14 cellular contexts compared by ENCODE assay signal in genomic region chr7:79507161-79507560, GRCh38.
"Had no signal": no experiment of that assay in that cellular context is flagged by ENCODE, and none has a peak within 500 bp of the region (broad histone marks: within the 10 kb centered on the region; RNA-seq: fewer than 3 reads in every experiment).

No MANE protein-coding gene starts in this region.

- H3K36me3 ChIP-seq: left ventricle myocardium inferior, neutrophil, spleen had no signal

- H3K27ac ChIP-seq: left ventricle myocardium inferior, neutrophil, spleen had no signal

- H3K4me1 ChIP-seq: spleen had no signal

- ATAC-seq: stimulated activated naive B cell treated with anti-CD40 and anti-IgM and Interleukin-4, amounts not matched to agents 10 μg/mL and 1 μg/mL and 100 μg/mL, for 72 hours had no signal

- H3K27me3 ChIP-seq: neutrophil, spleen had no signal

- FAIRE-seq: endothelial cell of umbilical vein had no signal

- H3K4me3 ChIP-seq: left ventricle myocardium inferior, spleen had no signal

- DNase-seq: activated CD4-positive, alpha-beta memory T cell treated with anti-CD3 and anti-CD28 coated beads for 36 hours; activated CD4-positive, alpha-beta T cell treated with anti-CD3 and anti-CD28 coated beads for 1 hour; activated naive CD8-positive, alpha-beta T cell treated with anti-CD3 and anti-CD28 coated beads, Interleukin-2, amount 10 ng/mL, durations not matched to agents 7 days and 5 days; activated T-cell treated with anti-CD3 and anti-CD28 coated beads, Interleukin-2, amount 50 U/mL, for 48 hours; aorta; foreskin melanocyte; head of caudate nucleus; left ventricle myocardium inferior; spleen; stimulated activated CD4-positive, alpha-beta T cell treated with anti-CD3 and anti-CD28 coated beads, Interleukin-1b, Interleukin-23, amount 100 ng/mL, for 48 hours; stimulated activated naive B cell treated with anti-CD40 and anti-IgM and Interleukin-4, amounts not matched to agents 10 μg/mL and 1 μg/mL and 100 μg/mL, for 72 hours; T-helper 9 cell had no signal

- H3K9me3 ChIP-seq: left ventricle myocardium inferior, neutrophil had no signal
